ENCODE assay signal across 20 cellular contexts in the genomic region with DNA sequence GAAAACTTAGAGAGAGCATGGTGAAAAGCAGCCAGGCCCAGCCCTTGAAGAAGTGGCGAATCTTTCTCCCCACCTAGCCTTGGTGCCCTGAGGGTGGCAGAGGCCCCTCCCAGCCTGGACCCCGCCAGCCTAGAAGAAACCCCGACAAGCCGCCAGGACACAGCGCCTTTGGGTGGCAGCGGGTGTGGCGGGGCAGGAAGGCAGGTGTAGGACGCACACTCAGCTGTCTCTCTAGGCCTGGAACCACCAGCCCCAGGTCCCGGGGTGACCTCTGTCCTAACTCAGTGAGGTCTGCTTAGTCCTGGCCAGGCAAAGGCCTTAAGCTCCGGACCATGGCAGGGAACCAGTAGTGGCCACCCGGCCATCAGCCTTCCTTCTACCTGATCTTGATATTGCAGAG.
"Had no signal": no experiment of that assay in that cellular context is flagged by ENCODE, and none has a peak within 500 bp of the region (broad histone marks: within the 10 kb centered on the region; RNA-seq: fewer than 3 reads in every experiment).

No MANE protein-coding gene starts in this region.

- H3K36me3 Mint-ChIP-seq: immature natural killer cell, mesothelial cell of epicardium had no signal

- H3K27ac ChIP-seq: coronary artery, dorsolateral prefrontal cortex, esophagus muscularis mucosa, foreskin keratinocyte, gastroesophageal sphincter, heart left ventricle, hepatocyte, left lung, lower lobe of right lung had no signal

- H3K4me3 Mint-ChIP-seq: immature natural killer cell, mesothelial cell of epicardium had no signal

- H3K4me1 Mint-ChIP-seq: immature natural killer cell, mesothelial cell of epicardium had no signal

- H3K9me3 ChIP-seq: heart left ventricle, left lung, lower lobe of right lung, mucosa of descending colon had no signal

- H3K27me3 ChIP-seq: dorsolateral prefrontal cortex, hepatocyte, left lung had no signal

- H3K9me3 Mint-ChIP-seq: immature natural killer cell, mesothelial cell of epicardium had no signal

- H3K27ac Mint-ChIP-seq: immature natural killer cell, mesothelial cell of epicardium had no signal

- DNase-seq: dermis blood vessel endothelial cell; dorsolateral prefrontal cortex; effector CD4-positive, alpha-beta T cell; effector memory CD4-positive, alpha-beta T cell; foreskin keratinocyte; heart left ventricle; hypothalamus; immature natural killer cell; islet precursor cell; left cardiac atrium; left ventricle myocardium superior; lower lobe of right lung; mesenchymal stem cell; mucosa of descending colon had no signal

- H3K4me3 ChIP-seq: coronary artery, dorsolateral prefrontal cortex, esophagus muscularis mucosa, gastroesophageal sphincter, heart left ventricle, hepatocyte, left lung, lower lobe of right lung, mucosa of descending colon had no signal

- H3K4me1 ChIP-seq: esophagus muscularis mucosa, foreskin keratinocyte, gastroesophageal sphincter, heart left ventricle, left lung, lower lobe of right lung had no signal

- H3K36me3 ChIP-seq: esophagus muscularis mucosa, gastroesophageal sphincter, heart left ventricle, left lung, lower lobe of right lung had no signal

- ATAC-seq: foreskin keratinocyte, gastroesophageal sphincter, heart left ventricle, left cardiac atrium, left lung, left ventricle myocardium superior, lower lobe of right lung, mucosa of descending colon had no signal
